Comparison of ENCODE assay signal across 8 cellular contexts in genomic region chr15:63896336-63897115, GRCh38.
DNase-seq lines count a peak whose midpoint lies in the region; ATAC-seq and TF ChIP-seq lines count a peak whose summit lies in the region.

No MANE protein-coding gene starts in this region.

- ATAC-seq in CD4-positive, alpha-beta T cell (ENCODE audit: poor library complexity): no peak
- ATAC-seq in GM19043 (IDR thresholded peaks at IDR 0.05; ENCODE audit: low read depth, unreplicated experiment) (peak; percentile 63), HG03103 (IDR thresholded peaks at IDR 0.05; ENCODE audit: low read depth, unreplicated experiment) (peak; percentile 51)

- H3K4me1 Mint-ChIP-seq in CD4-positive, alpha-beta T cell (ENCODE audit: low read depth): peaks cover 88% of the 10 kb centered on the region

- no peak overlapping the region for H3K9ac ChIP-seq in SK-N-SH

- TF ChIP-seq RAD21 in SK-N-SH (IDR thresholded peaks at IDR 0.05; ENCODE audit: low read length): no peak

- H3K36me3 ChIP-seq in SK-N-SH (replicated peaks in 1 of 2; ENCODE audit: control insufficient read depth in 1 of 2, insufficient read depth in 2 of 2, low read length in 1 of 2) (no peaks in the 10 kb centered on the region), spleen (no peaks in the 10 kb centered on the region)

- H2AFZ ChIP-seq in SK-N-SH (ENCODE audit: low read depth): no peak overlapping the region

- no peaks in the 10 kb centered on the region for H3K36me3 Mint-ChIP-seq in CD4-positive, alpha-beta T cell (ENCODE audit: low read depth)

- POLR2A ChIA-PET in CD4-positive, alpha-beta T cell (lab: Charles Lee): no interaction called here
- POLR2A ChIA-PET in SK-N-SH (lab: Yijun Ruan, JAX): no interaction called here

- H3K4me3 Mint-ChIP-seq in CD4-positive, alpha-beta T cell: peak overlapping the region; percentile 20

- H4K20me1 ChIP-seq in SK-N-SH (ENCODE audit: insufficient read depth): no peaks in the 10 kb centered on the region

- TF ChIP-seq EP300 in SK-N-SH (IDR thresholded peaks at IDR 0.05; ENCODE audit: borderline replicate concordance in 1 of 2, low read depth in 1 of 2, low read length in 1 of 2): 0 out of 4 replicates have a peak, but pooled peaks of 1 of the 2 experiments have one; percentile 9

- 71% methylated on average over 14 of the region's 15 CpGs for WGBS in SK-N-SH (ENCODE audit: low lambda C conversion rate)
- WGBS in spleen, 5 donors: 32 to 40% (median 35%) methylated on average over 15 of the region's 15 CpGs

- no peaks in the 10 kb centered on the region for H3K9me2 ChIP-seq in SK-N-SH

- CTCF ChIA-PET in CD4-positive, alpha-beta T cell (lab: Charles Lee): no interaction called here
- CTCF ChIA-PET in SK-N-SH (lab: Yijun Ruan, JAX): interaction anchor here (1.4 to 9.9 kb wide), 2 partner anchors 16 to 143 kb away, joined by 4 to 146 read pairs; no protein-coding TSS in a partner anchor

- peak overlapping the region; percentile 65 for H3K27ac Mint-ChIP-seq in CD4-positive, alpha-beta T cell

- no peaks in the 10 kb centered on the region for H3K79me2 ChIP-seq in SK-N-SH (ENCODE audit: insufficient read depth)

- DNase-seq in CD4-positive, alpha-beta T cell: peak in 1 of 10 experiments; percentile 17
- DNase-seq in SK-N-SH: no peak
- DNase-seq in fibroblast of villous mesenchyme (ENCODE audit: low read depth): peak; percentile 64
- peak; percentile 81 for DNase-seq in spleen
- no peak for DNase-seq in DMS79 treated with DMSO at 0.1 percent for 48 hours (lab: John Stamatoyannopoulos, UW)
- no peak for DNase-seq in activated naive CD4-positive, alpha-beta T cell treated with anti-CD3 and anti-CD28 coated beads, Interleukin-2, amount 50 U/mL, for 16 hours

- H3K4me3 ChIP-seq in SK-N-SH (ENCODE audit: low read depth in 2 of 2, low read length in 1 of 2) (no peak overlapping the region), fibroblast of villous mesenchyme (ENCODE audit: low read depth, low read length) (no peak overlapping the region), spleen (no peak overlapping the region)

- no peak overlapping the region for H3K27ac ChIP-seq in CD4-positive, alpha-beta T cell (ENCODE audit: low read depth, low read length)
- no peak overlapping the region for H3K27ac ChIP-seq in SK-N-SH (ENCODE audit: low read depth in 2 of 2, low read length in 1 of 2)
- H3K27ac ChIP-seq in spleen: peak overlapping the region; percentile 50 to 72 (median 68)

- TF ChIP-seq CTCF in CD4-positive, alpha-beta T cell (IDR thresholded peaks at IDR 0.05): no peak
- no peak for TF ChIP-seq CTCF in SK-N-SH (IDR thresholded peaks at IDR 0.05)
- no peak for TF ChIP-seq CTCF in fibroblast of villous mesenchyme (IDR thresholded peaks at IDR 0.05; ENCODE audit: insufficient read depth, low read depth, low read length)
- no peak for TF ChIP-seq CTCF in spleen (IDR thresholded peaks at IDR 0.05 in 8 of 11, conservative IDR thresholded peaks at IDR 0.05 in 3 of 11)

- H3K4me1 ChIP-seq in SK-N-SH (ENCODE audit: control insufficient read depth in 1 of 2, insufficient read depth in 2 of 2, low read depth in 1 of 2, low read length in 1 of 2): no peaks in the 10 kb centered on the region; a peak in 1 of 4 replicates
- H3K4me1 ChIP-seq in spleen: peaks cover 26 to 100% (median 80%) of the 10 kb centered on the region in 6 donors

- no peaks in the 10 kb centered on the region for H3K27me3 Mint-ChIP-seq in CD4-positive, alpha-beta T cell

- intact Hi-C loops in CD4-positive, alpha-beta T cell (cut with DNase I, micrococcal nuclease): no loop called here
- intact Hi-C loops in spleen (cut with DNase I; ENCODE audit: low total_unique reads): loop anchor here (10.0 kb wide), 2 partner anchors 62 to 142 kb away; partner anchors contain the start of gene HERC1

- no peak overlapping the region for H3K4me2 ChIP-seq in SK-N-SH

- H3K9me3 Mint-ChIP-seq in CD4-positive, alpha-beta T cell: no peaks in the 10 kb centered on the region

- no peak for TF ChIP-seq POLR2A in spleen (IDR thresholded peaks at IDR 0.05)

- H3K9me3 ChIP-seq in CD4-positive, alpha-beta T cell (ENCODE audit: control insufficient read depth, low read length): no peaks in the 10 kb centered on the region
- no peaks in the 10 kb centered on the region for H3K9me3 ChIP-seq in SK-N-SH
- no peaks in the 10 kb centered on the region for H3K9me3 ChIP-seq in spleen

- H3F3A ChIP-seq in SK-N-SH (replicated peaks; ENCODE audit: insufficient read depth): no peaks in the 10 kb centered on the region

- no peaks in the 10 kb centered on the region for H3K27me3 ChIP-seq in CD4-positive, alpha-beta T cell (ENCODE audit: control insufficient read depth, insufficient read depth, low read length)
- H3K27me3 ChIP-seq in SK-N-SH (ENCODE audit: insufficient read depth): no peaks in the 10 kb centered on the region
- H3K27me3 ChIP-seq in spleen (replicated peaks in 1 of 7): no peaks in the 10 kb centered on the region

TF ChIP-seq in SK-N-SH, 30 proteins besides CTCF, POLR2A, EP300 and RAD21:
- TF ChIP-seq TAF1 (IDR thresholded peaks at IDR 0.05; ENCODE audit: borderline replicate concordance, low read depth, low read length) (no peak), FOSL2 (IDR thresholded peaks at IDR 0.05; ENCODE audit: borderline replicate concordance, low read depth) (peak; percentile 22; the same call in 1 of the 2 replicates), JUND (IDR thresholded peaks at IDR 0.05) (no peak; the same call in 1 of the 2 replicates), TCF12 (IDR thresholded peaks at IDR 0.05) (peak; percentile 34; the same call in 1 of the 2 replicates), RXRA (IDR thresholded peaks at IDR 0.05; ENCODE audit: borderline replicate concordance, low read depth) (peak; percentile 88), PBX3 (IDR thresholded peaks at IDR 0.05) (peak; percentile 30; the same call in 1 of the 2 replicates)

Comparison
In these comparisons a context has a peak if more than half of its experiments do, and no peak if none do; other contexts are left out.
1. DNase-seq: peak in fibroblast of villous mesenchyme (single experiment) and spleen (single experiment); none in SK-N-SH (single experiment), DMS79 treated with DMSO at 0.1 percent for 48 hours (single experiment) and activated naive CD4-positive, alpha-beta T cell treated with anti-CD3 and anti-CD28 coated beads, Interleukin-2, amount 50 U/mL, for 16 hours (single experiment).
2. H3K27ac ChIP-seq: peak in spleen (8 of 8); none in CD4-positive, alpha-beta T cell (single experiment) and SK-N-SH (0 of 2).